ENCODE assay signal across 19 cellular contexts in genomic region chr6:144736763-144737162, GRCh38.
DNase-seq lines count a peak whose midpoint lies in the region; ATAC-seq, FAIRE-seq and TF ChIP-seq lines count a peak whose summit lies in the region.
"Had no signal": no experiment of that assay in that cellular context is flagged by ENCODE, and none has a peak within 500 bp of the region (broad histone marks: within the 10 kb centered on the region; RNA-seq: fewer than 3 reads in every experiment).

No MANE protein-coding gene starts in this region.

- no peak overlapping the region for H3K18ac ChIP-seq in H9 (ENCODE audit: insufficient read length, low read depth, low read length)

- intact Hi-C loops in CD8-positive, alpha-beta T cell (cut with DNase I, micrococcal nuclease) = no loop called here
- intact Hi-C loops in natural killer cell (cut with micrococcal nuclease) = no loop called here
- intact Hi-C loops in activated CD4-positive, alpha-beta T cell treated with anti-CD3 and anti-CD28 coated beads for 36 hours (cut with DNase I, micrococcal nuclease) = no loop called here

- H3K23me2 ChIP-seq in H9 (ENCODE audit: insufficient read length, low read depth, low read length, poor library complexity, severe bottlenecking) = no peaks in the 10 kb centered on the region

- H3K4me1 Mint-ChIP-seq in CD8-positive, alpha-beta T cell (ENCODE audit: low read depth) = peaks cover 2% of the 10 kb centered on the region
- H3K4me1 Mint-ChIP-seq in H9 = peaks cover 6 to 9% of the 10 kb centered on the region in 2 experiments
- peaks cover 4% of the 10 kb centered on the region; the same call in 1 of the 2 replicates for H3K4me1 Mint-ChIP-seq in WTC11
- H3K4me1 Mint-ChIP-seq in natural killer cell = peaks cover 32 to 35% of the 10 kb centered on the region in 2 donors
- H3K4me1 Mint-ChIP-seq in activated CD4-positive, alpha-beta T cell treated with anti-CD3 and anti-CD28 coated beads for 36 hours = no peaks in the 10 kb centered on the region
- H3K4me1 Mint-ChIP-seq in activated naive CD8-positive, alpha-beta T cell treated with anti-CD3 and anti-CD28 coated beads for 36 hours = peaks cover 3% of the 10 kb centered on the region
- H3K4me1 Mint-ChIP-seq: B cell, IgD-negative memory B cell had no signal

- CTCF ChIA-PET in CD8-positive, alpha-beta T cell (lab: Charles Lee) = no interaction called here
- CTCF ChIA-PET in WTC11 (lab: Charles Lee) = no interaction called here
- CTCF ChIA-PET in activated CD4-positive, alpha-beta T cell treated with anti-CD3 and anti-CD28 coated beads for 36 hours (lab: Charles Lee) = no interaction called here

- no peaks in the 10 kb centered on the region for H3K9me3 ChIP-seq in CD8-positive, alpha-beta T cell (ENCODE audit: low read length)
- no peaks in the 10 kb centered on the region for H3K9me3 ChIP-seq in H9 (ENCODE audit: control insufficient read depth, low read depth, low read length)
- no peaks in the 10 kb centered on the region for H3K9me3 ChIP-seq in small intestine (ENCODE audit: control insufficient read depth, low read depth)

- no peak overlapping the region for H3K4me2 ChIP-seq in H9 (ENCODE audit: insufficient read depth, insufficient read length, low read length)

- H3K9ac ChIP-seq in H9 (ENCODE audit: extremely low read depth, insufficient read length, low read length) = no peak overlapping the region

- H3K79me2 ChIP-seq in H9 (ENCODE audit: insufficient read depth, low read length) = no peaks in the 10 kb centered on the region

- H3K36me3 ChIP-seq in CD8-positive, alpha-beta T cell (ENCODE audit: insufficient read depth, low read length) = peaks cover 3% of the 10 kb centered on the region
- peaks cover 0 to 2% of the 10 kb centered on the region in 2 donors for H3K36me3 ChIP-seq in small intestine (ENCODE audit: control insufficient read depth in 2 of 2, insufficient read depth in 2 of 2, low read length in 2 of 2)

- H3K27ac Mint-ChIP-seq in CD8-positive, alpha-beta T cell = peak overlapping the region; percentile 68
- H3K27ac Mint-ChIP-seq in H9 = peak overlapping the region in 2 of 3 experiments; percentile 59 to 64; a peak in 4 of 7 replicates
- H3K27ac Mint-ChIP-seq in WTC11 = peak overlapping the region; percentile 7; the same call in 1 of the 2 replicates
- peak overlapping the region; percentile 0 to 69 for H3K27ac Mint-ChIP-seq in natural killer cell
- no peak overlapping the region for H3K27ac Mint-ChIP-seq in activated CD4-positive, alpha-beta T cell treated with anti-CD3 and anti-CD28 coated beads for 36 hours
- H3K27ac Mint-ChIP-seq in activated naive CD8-positive, alpha-beta T cell treated with anti-CD3 and anti-CD28 coated beads for 36 hours = no peak overlapping the region
- H3K27ac Mint-ChIP-seq: B cell; CD4-positive, alpha-beta T cell; IgD-negative memory B cell had no signal

- no peak overlapping the region for H3K4me3 Mint-ChIP-seq in CD8-positive, alpha-beta T cell
- H3K4me3 Mint-ChIP-seq in H9 (no peak overlapping the region), WTC11 (no peak overlapping the region), natural killer cell (no peak overlapping the region)
- H3K4me3 Mint-ChIP-seq in activated CD4-positive, alpha-beta T cell treated with anti-CD3 and anti-CD28 coated beads for 36 hours = no peak overlapping the region
- no peak overlapping the region for H3K4me3 Mint-ChIP-seq in activated naive CD8-positive, alpha-beta T cell treated with anti-CD3 and anti-CD28 coated beads for 36 hours
- H3K4me3 Mint-ChIP-seq: B cell; CD4-positive, alpha-beta T cell; IgD-negative memory B cell had no signal

- H2BK5ac ChIP-seq in H9 (ENCODE audit: insufficient read length, low read length) = no peak overlapping the region

- H2AK5ac ChIP-seq in H9 (ENCODE audit: insufficient read length, low read length) = no peak overlapping the region

- no peak overlapping the region for H3K14ac ChIP-seq in H9 (ENCODE audit: insufficient read depth, low read length)

- H3K27me3 ChIP-seq in CD8-positive, alpha-beta T cell (ENCODE audit: insufficient read depth, low read length) = no peaks in the 10 kb centered on the region
- H3K27me3 ChIP-seq in H9 (ENCODE audit: insufficient read depth, low read length) = no peaks in the 10 kb centered on the region
- H3K27me3 ChIP-seq in small intestine (ENCODE audit: control insufficient read depth in 2 of 2, insufficient read depth in 2 of 2, low read length in 2 of 2) = no peaks in the 10 kb centered on the region

- no peak overlapping the region for H2AFZ ChIP-seq in H9 (ENCODE audit: low read length)

- no peaks in the 10 kb centered on the region for H3K4me1 ChIP-seq in CD8-positive, alpha-beta T cell (ENCODE audit: insufficient read depth, low read length)
- no peaks in the 10 kb centered on the region for H3K4me1 ChIP-seq in H9 (ENCODE audit: insufficient read depth, low read length)
- no peaks in the 10 kb centered on the region for H3K4me1 ChIP-seq in small intestine (ENCODE audit: control insufficient read depth in 2 of 2, insufficient read depth in 1 of 2, low read depth in 1 of 2, low read length in 1 of 2)

- no peak overlapping the region for H3T11ph ChIP-seq in H9 (ENCODE audit: low read length)

- no peak overlapping the region for H3K4ac ChIP-seq in H9 (ENCODE audit: low read depth, low read length)

- TF ChIP-seq CTCF in CD8-positive, alpha-beta T cell (IDR thresholded peaks at IDR 0.05) = no peak
- TF ChIP-seq CTCF in H9 (conservative IDR thresholded peaks at IDR 0.05) = no peak
- TF ChIP-seq CTCF in WTC11 (IDR thresholded peaks at IDR 0.05) = no peak
- no peak for TF ChIP-seq CTCF in natural killer cell (IDR thresholded peaks at IDR 0.05)

- no peak overlapping the region for H2BK20ac ChIP-seq in H9 (ENCODE audit: low read depth, low read length, poor library complexity, severe bottlenecking)

- no peak overlapping the region for H2BK15ac ChIP-seq in H9 (ENCODE audit: low read depth, low read length)

- no peak for FAIRE-seq in small intestine (lab: Jason Lieb, UNC)

- H3K36me3 Mint-ChIP-seq in CD8-positive, alpha-beta T cell = peaks cover 74% of the 10 kb centered on the region
- H3K36me3 Mint-ChIP-seq in H9 (ENCODE audit: insufficient read depth in 1 of 3, low read depth in 3 of 3) = peaks cover 2 to 24% (median 23%) of the 10 kb centered on the region in 3 experiments; a peak in 6 of 7 replicates
- H3K36me3 Mint-ChIP-seq in WTC11 = peaks cover 14% of the 10 kb centered on the region
- peaks cover 18% of the 10 kb centered on the region for H3K36me3 Mint-ChIP-seq in natural killer cell
- peaks cover 13% of the 10 kb centered on the region for H3K36me3 Mint-ChIP-seq in activated CD4-positive, alpha-beta T cell treated with anti-CD3 and anti-CD28 coated beads for 36 hours (ENCODE audit: low read depth)
- H3K36me3 Mint-ChIP-seq in activated naive CD8-positive, alpha-beta T cell treated with anti-CD3 and anti-CD28 coated beads for 36 hours = peaks cover 15% of the 10 kb centered on the region

- no peak for ATAC-seq in CD8-positive, alpha-beta T cell
- ATAC-seq in WTC11 (no peak), natural killer cell (no peak)
- no peak for ATAC-seq in activated CD4-positive, alpha-beta T cell treated with anti-CD3 and anti-CD28 coated beads for 36 hours
- ATAC-seq: Panc1, Right ventricle myocardium inferior had no signal

- H4K20me1 ChIP-seq in H9 (ENCODE audit: control insufficient read depth, insufficient read depth, insufficient read length) = no peaks in the 10 kb centered on the region

- no peak overlapping the region for H2BK120ac ChIP-seq in H9 (ENCODE audit: low read depth, low read length, poor library complexity, severe bottlenecking)

- POLR2A ChIA-PET in CD8-positive, alpha-beta T cell (lab: Charles Lee) = interaction anchor here (0.6 kb wide), 1 partner anchor 9 kb away, joined by 3 read pairs; no protein-coding TSS in a partner anchor
- POLR2A ChIA-PET in WTC11 (lab: Charles Lee) = interaction anchor here (0.9 kb wide), 1 partner anchor 451 kb away, joined by 4 read pairs; no protein-coding TSS in a partner anchor
- POLR2A ChIA-PET in activated CD4-positive, alpha-beta T cell treated with anti-CD3 and anti-CD28 coated beads for 36 hours (lab: Charles Lee) = no interaction called here

- no peak overlapping the region for H3K27ac ChIP-seq in CD8-positive, alpha-beta T cell (ENCODE audit: low read depth, low read length)
- H3K27ac ChIP-seq in H9 (ENCODE audit: insufficient read length, low read depth, low read length) (no peak overlapping the region), small intestine (ENCODE audit: low read depth in 1 of 2, low read length in 1 of 2) (no peak overlapping the region)

- H4K91ac ChIP-seq in H9 (ENCODE audit: insufficient read length, low read depth, low read length) = no peak overlapping the region

- H3K56ac ChIP-seq in H9 (ENCODE audit: insufficient read length, low read depth, low read length) = no peak overlapping the region

- H4K8ac ChIP-seq in H9 (replicated peaks; ENCODE audit: insufficient read length, low read depth, low read length) = no peak overlapping the region

- WGBS in H9 (ENCODE audit: extremely low coverage, insufficient read length, low lambda C conversion rate) = no CpG with 5 or more reads among the region's 6 CpGs
- 94 to 97% (median 94%) methylated on average over 6 of the region's 6 CpGs for whole genome bisulfite sequencing in small intestine, 3 donors

- H3K79me1 ChIP-seq in H9 (ENCODE audit: insufficient read depth, low read depth, low read length, poor library complexity, severe bottlenecking) = no peaks in the 10 kb centered on the region

- H3K23ac ChIP-seq in H9 (ENCODE audit: insufficient read length, low read depth, low read length) = no peak overlapping the region

- no peak overlapping the region for H3K4me3 ChIP-seq in CD8-positive, alpha-beta T cell (ENCODE audit: low read depth, low read length)
- no peak overlapping the region for H3K4me3 ChIP-seq in small intestine (ENCODE audit: low read depth in 1 of 2, low read length in 2 of 2)

- H3K9me3 Mint-ChIP-seq in CD8-positive, alpha-beta T cell = no peaks in the 10 kb centered on the region
- no peaks in the 10 kb centered on the region for H3K9me3 Mint-ChIP-seq in H9
- no peaks in the 10 kb centered on the region for H3K9me3 Mint-ChIP-seq in WTC11
- no peaks in the 10 kb centered on the region for H3K9me3 Mint-ChIP-seq in natural killer cell
- H3K9me3 Mint-ChIP-seq in activated CD4-positive, alpha-beta T cell treated with anti-CD3 and anti-CD28 coated beads for 36 hours (ENCODE audit: low read depth) = no peaks in the 10 kb centered on the region
- H3K9me3 Mint-ChIP-seq in activated naive CD8-positive, alpha-beta T cell treated with anti-CD3 and anti-CD28 coated beads for 36 hours = no peaks in the 10 kb centered on the region
- H3K9me3 Mint-ChIP-seq: CD4-positive, alpha-beta T cell; IgD-negative memory B cell had no signal

- H2BK12ac ChIP-seq in H9 (ENCODE audit: insufficient read length, low read depth, low read length) = no peak overlapping the region

- DNase-seq in CD8-positive, alpha-beta T cell = no peak
- DNase-seq in H9 = no peak
- no peak for DNase-seq in WTC11 (ENCODE audit: low spot score)
- no peak for DNase-seq in natural killer cell
- no peak for DNase-seq in activated CD4-positive, alpha-beta T cell treated with anti-CD3 and anti-CD28 coated beads for 36 hours
- DNase-seq in activated naive CD8-positive, alpha-beta T cell treated with anti-CD3 and anti-CD28 coated beads for 36 hours = no peak
- DNase-seq in small intestine = no peak
- DNase-seq: ACHN; CD4-positive, alpha-beta T cell; H7; MV-4-11; NCI-H1436 treated with DMSO at 0.1 percent for 48 hours; NCI-H2107; NCI-H226; NCI-H526 treated with DMSO at 0.1 percent for 48 hours had no signal

- H4K5ac ChIP-seq in H9 (ENCODE audit: insufficient read length, low read depth, low read length) = no peak overlapping the region

- no peaks in the 10 kb centered on the region for H3K27me3 Mint-ChIP-seq in CD8-positive, alpha-beta T cell (ENCODE audit: low read depth)
- H3K27me3 Mint-ChIP-seq in H9 (ENCODE audit: low read depth) (no peaks in the 10 kb centered on the region), WTC11 (ENCODE audit: low read depth) (no peaks in the 10 kb centered on the region), natural killer cell (ENCODE audit: low read depth in 2 of 2) (no peaks in the 10 kb centered on the region)
- H3K27me3 Mint-ChIP-seq in activated CD4-positive, alpha-beta T cell treated with anti-CD3 and anti-CD28 coated beads for 36 hours = no peaks in the 10 kb centered on the region
- H3K27me3 Mint-ChIP-seq in activated naive CD8-positive, alpha-beta T cell treated with anti-CD3 and anti-CD28 coated beads for 36 hours = no peaks in the 10 kb centered on the region
- H3K27me3 Mint-ChIP-seq: B cell; CD4-positive, alpha-beta T cell; IgD-negative memory B cell had no signal

Comparison
In these comparisons a context has a peak if more than half of its experiments do, and no peak if none do; other contexts are left out.
1. H3K27ac Mint-ChIP-seq: peak in CD8-positive, alpha-beta T cell (single experiment), H9 (2 of 3), WTC11 (single experiment) and natural killer cell (2 of 2); none in activated CD4-positive, alpha-beta T cell treated with anti-CD3 and anti-CD28 coated beads for 36 hours (single experiment) and activated naive CD8-positive, alpha-beta T cell treated with anti-CD3 and anti-CD28 coated beads for 36 hours (single experiment).